29 cellular contexts compared by ENCODE assay signal in the genomic region with DNA sequence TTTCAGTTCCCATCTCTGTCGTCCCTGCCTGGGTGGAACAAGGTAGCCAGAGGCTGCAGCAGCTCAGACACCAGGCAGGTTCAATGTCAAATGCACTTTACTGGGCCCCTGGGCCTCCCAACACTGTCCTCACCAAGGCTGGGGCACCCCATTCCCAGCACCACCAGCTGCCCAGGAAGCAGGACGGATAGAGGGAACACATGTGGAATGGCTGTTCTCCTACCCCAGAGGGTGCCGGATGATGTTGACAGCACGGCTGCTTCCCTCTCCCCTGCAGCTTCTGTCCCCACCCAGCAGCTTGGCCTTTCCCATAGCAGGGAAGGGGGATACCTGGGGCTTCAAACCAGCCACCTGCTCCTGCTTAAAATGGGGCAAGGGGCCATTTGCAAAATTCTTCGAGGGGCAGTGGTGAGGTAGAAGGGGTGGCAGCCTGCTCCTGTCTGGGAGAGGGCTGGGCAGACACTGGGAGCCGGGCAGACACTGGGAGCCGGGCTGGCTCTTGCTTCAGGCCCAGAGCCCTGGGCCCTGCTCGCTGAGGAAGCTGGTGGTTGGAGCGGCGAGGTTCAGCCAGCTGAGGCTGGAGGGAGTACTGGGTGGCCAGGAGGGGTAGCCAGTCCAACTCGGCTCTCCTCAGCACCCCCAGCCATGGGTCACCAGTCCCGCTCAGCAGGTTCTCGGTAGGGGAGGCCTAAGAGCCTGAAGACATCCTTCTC.
"Had no signal": no experiment of that assay in that cellular context is flagged by ENCODE, and none has a peak within 500 bp of the region (broad histone marks: within the 10 kb centered on the region; RNA-seq: fewer than 3 reads in every experiment).

No MANE protein-coding gene starts in this region.

- H3K9me3 ChIP-seq: adrenal gland, ascending aorta, neutrophil, prostate gland, sigmoid colon, upper lobe of left lung had no signal

- H3K4me3 ChIP-seq: adrenal gland, ascending aorta, cardiac muscle cell, prostate gland, sigmoid colon, upper lobe of left lung had no signal

- ATAC-seq: activated naive CD4-positive, alpha-beta T cell treated with anti-CD3 and anti-CD28 coated beads, Interleukin-2, amount 50 U/mL, for 72 hours; activated T-cell treated with anti-CD3 and anti-CD28 coated beads, Interleukin-2, amount 50 U/mL, for 72 hours; left ventricle myocardium superior; stimulated activated memory B cell treated with anti-CD40 and anti-IgM and Interleukin-4, amounts not matched to agents 10 μg/mL and 1 μg/mL and 100 μg/mL, for 72 hours; stimulated activated naive CD8-positive, alpha-beta T cell treated with anti-CD3 and anti-CD28 coated beads, Interleukin-15, amount 100 ng/mL, for 72 hours had no signal

- H3K27ac ChIP-seq: adrenal gland, ascending aorta, cardiac muscle cell, neutrophil, prostate gland, sigmoid colon, upper lobe of left lung, VCaP had no signal

- H3K4me3 Mint-ChIP-seq: activated T-cell treated with anti-CD3 and anti-CD28 coated beads, Interleukin-2, amount 50 U/mL, for 72 hours; brain; dendritic cell treated with granulocyte-macrophage colony-stimulating factor and Interleukin-4, amounts not matched to agents 40 ng/mL and 50 ng/mL, for 4 days; endodermal cell; nephron; stimulated activated memory B cell treated with anti-CD40 and anti-IgM and Interleukin-4, amounts not matched to agents 10 μg/mL and 1 μg/mL and 100 μg/mL, for 72 hours; stimulated activated naive CD8-positive, alpha-beta T cell treated with anti-CD3 and anti-CD28 coated beads, Interleukin-15, amount 100 ng/mL, for 72 hours had no signal

- H3K36me3 Mint-ChIP-seq: activated naive CD4-positive, alpha-beta T cell treated with anti-CD3 and anti-CD28 coated beads, Interleukin-2, amount 50 U/mL, for 72 hours had no signal

- H3K4me1 Mint-ChIP-seq: nephron; stimulated activated memory B cell treated with anti-CD40 and anti-IgM and Interleukin-4, amounts not matched to agents 10 μg/mL and 1 μg/mL and 100 μg/mL, for 72 hours; stimulated activated naive CD8-positive, alpha-beta T cell treated with anti-CD3 and anti-CD28 coated beads, Interleukin-15, amount 100 ng/mL, for 72 hours had no signal

- H3K4me1 ChIP-seq: adrenal gland, ascending aorta, prostate gland, sigmoid colon, upper lobe of left lung had no signal

- DNase-seq: activated CD4-positive, alpha-beta T cell treated with anti-CD3 and anti-CD28 coated beads for 4 hours; activated CD4-positive, alpha-beta T cell treated with anti-CD3 and anti-CD28 coated beads, Interleukin-2, amount 50 U/mL, for 4 hours; activated naive CD4-positive, alpha-beta T cell; activated T-cell treated with anti-CD3 and anti-CD28 coated beads for 4 hours; activated T-cell treated with anti-CD3 and anti-CD28 coated beads, Interleukin-2, amount 50 U/mL, for 72 hours; endodermal cell; glutamatergic neuron; left ventricle myocardium superior; mammary epithelial cell; retina; sigmoid colon; small intestine; stimulated activated CD4-positive, alpha-beta T cell treated with anti-CD3 and anti-CD28 coated beads, Interleukin-4, amount 100 ng/mL, for 24 hours; stimulated activated naive CD8-positive, alpha-beta T cell treated with anti-CD3 and anti-CD28 coated beads, Interleukin-15, amount 100 ng/mL, for 72 hours; substantia nigra; T-helper 1 cell; T-helper 9 cell had no signal

- H3K27me3 ChIP-seq: adrenal gland, ascending aorta, cardiac muscle cell, neutrophil, sigmoid colon, upper lobe of left lung had no signal

- H3K9me3 Mint-ChIP-seq: activated naive CD4-positive, alpha-beta T cell treated with anti-CD3 and anti-CD28 coated beads, Interleukin-2, amount 50 U/mL, for 72 hours; activated T-cell treated with anti-CD3 and anti-CD28 coated beads, Interleukin-2, amount 50 U/mL, for 72 hours; brain; dendritic cell treated with granulocyte-macrophage colony-stimulating factor and Interleukin-4, amounts not matched to agents 40 ng/mL and 50 ng/mL, for 4 days; nephron; stimulated activated memory B cell treated with anti-CD40 and anti-IgM and Interleukin-4, amounts not matched to agents 10 μg/mL and 1 μg/mL and 100 μg/mL, for 72 hours; stimulated activated naive CD8-positive, alpha-beta T cell treated with anti-CD3 and anti-CD28 coated beads, Interleukin-15, amount 100 ng/mL, for 72 hours had no signal

- H3K27me3 Mint-ChIP-seq: brain; dendritic cell treated with granulocyte-macrophage colony-stimulating factor and Interleukin-4, amounts not matched to agents 40 ng/mL and 50 ng/mL, for 4 days; stimulated activated memory B cell treated with anti-CD40 and anti-IgM and Interleukin-4, amounts not matched to agents 10 μg/mL and 1 μg/mL and 100 μg/mL, for 72 hours; stimulated activated naive CD8-positive, alpha-beta T cell treated with anti-CD3 and anti-CD28 coated beads, Interleukin-15, amount 100 ng/mL, for 72 hours had no signal

- H3K27ac Mint-ChIP-seq: activated T-cell treated with anti-CD3 and anti-CD28 coated beads, Interleukin-2, amount 50 U/mL, for 72 hours; brain; dendritic cell treated with granulocyte-macrophage colony-stimulating factor and Interleukin-4, amounts not matched to agents 40 ng/mL and 50 ng/mL, for 4 days; endodermal cell; stimulated activated memory B cell treated with anti-CD40 and anti-IgM and Interleukin-4, amounts not matched to agents 10 μg/mL and 1 μg/mL and 100 μg/mL, for 72 hours had no signal
